1 cellular context compared by ENCODE assay signal in genomic region chr7:87345166-87345927, GRCh38.
TF ChIP-seq lines count a peak whose summit lies in the region.

Gene CROT, plus strand, starts transcription at chr7:87345664. Its CDS starts 3,405 bp downstream, at chr7:87349069.

TF ChIP-seq in HepG2, 621 proteins besides CTCF, POLR2A, EP300 and RAD21 (continued from another document and continues in another):
- peak; percentile 95 for TF ChIP-seq THAP8 (CRISPR knock-in tag; IDR thresholded peaks at IDR 0.05; ENCODE audit: borderline replicate concordance)
- TF ChIP-seq MIER2 (CRISPR knock-in tag; IDR thresholded peaks at IDR 0.05) = no peak
- 0 out of 2 replicates have a peak, but pooled peaks have one; percentile 84 for TF ChIP-seq ZXDC (CRISPR knock-in tag; IDR thresholded peaks at IDR 0.05)
- TF ChIP-seq ZNF142 (CRISPR knock-in tag; IDR thresholded peaks at IDR 0.05) = peak; percentile 75; the same call in 1 of the 2 replicates
- TF ChIP-seq ZNF780A (CRISPR knock-in tag; IDR thresholded peaks at IDR 0.05) = no peak
- peak; percentile 32; the same call in 1 of the 2 replicates for TF ChIP-seq ZNF775 (CRISPR knock-in tag; IDR thresholded peaks at IDR 0.05; ENCODE audit: borderline replicate concordance)
- TF ChIP-seq ZNF343 (CRISPR knock-in tag; IDR thresholded peaks at IDR 0.05) = peak; percentile 19; the same call in 1 of the 2 replicates
- TF ChIP-seq NBN (conservative IDR thresholded peaks at IDR 0.05) = no peak
- TF ChIP-seq HOXA5 (CRISPR knock-in tag; IDR thresholded peaks at IDR 0.05) = peak; percentile 61; the same call in 1 of the 2 replicates
- TF ChIP-seq STAT6 (CRISPR knock-in tag; IDR thresholded peaks at IDR 0.05; ENCODE audit: borderline replicate concordance) = no peak
- TF ChIP-seq RXRA (CRISPR knock-in tag; IDR thresholded peaks at IDR 0.05) = 0 out of 2 replicates have a peak, but pooled peaks have one; percentile 58
- no peak for TF ChIP-seq IRX3 (CRISPR knock-in tag; IDR thresholded peaks at IDR 0.05; ENCODE audit: borderline replicate concordance, low read depth)
- peak; percentile 79; the same call in 1 of the 2 replicates for TF ChIP-seq ZNF710 (CRISPR knock-in tag; IDR thresholded peaks at IDR 0.05; ENCODE audit: borderline replicate concordance)
- TF ChIP-seq MXI1 (IDR thresholded peaks at IDR 0.05; ENCODE audit: borderline replicate concordance, low read depth, low read length) = 0 out of 3 replicates have a peak, but pooled peaks have one; percentile 40
- TF ChIP-seq DRAP1 (CRISPR knock-in tag; IDR thresholded peaks at IDR 0.05) = peak; percentile 89
- TF ChIP-seq AGO2 (optimal IDR thresholded peaks at IDR 0.05; ENCODE audit: low read depth, low read length) = no peak
- no peak for TF ChIP-seq PCBP2 (optimal IDR thresholded peaks at IDR 0.05; ENCODE audit: low read depth, low read length, poor library complexity, severe bottlenecking)
- TF ChIP-seq THAP9 (CRISPR knock-in tag; IDR thresholded peaks at IDR 0.05; ENCODE audit: borderline replicate concordance) = peak; percentile 84; the same call in 1 of the 2 replicates
- TF ChIP-seq SP140L (CRISPR knock-in tag; IDR thresholded peaks at IDR 0.05; ENCODE audit: borderline replicate concordance) = no peak
- no peak for TF ChIP-seq AKAP8 (CRISPR knock-in tag; IDR thresholded peaks at IDR 0.05)
- TF ChIP-seq STAG1 (CRISPR knock-in tag; IDR thresholded peaks at IDR 0.05) = no peak
- TF ChIP-seq SNAPC4 (CRISPR knock-in tag; IDR thresholded peaks at IDR 0.05) = no peak
- TF ChIP-seq TFDP2 (CRISPR knock-in tag; IDR thresholded peaks at IDR 0.05) = peak; percentile 79
- TF ChIP-seq ZBTB43 (CRISPR knock-in tag; conservative IDR thresholded peaks at IDR 0.05) = no peak
